13 cellular contexts compared by ENCODE assay signal in the genomic region with DNA sequence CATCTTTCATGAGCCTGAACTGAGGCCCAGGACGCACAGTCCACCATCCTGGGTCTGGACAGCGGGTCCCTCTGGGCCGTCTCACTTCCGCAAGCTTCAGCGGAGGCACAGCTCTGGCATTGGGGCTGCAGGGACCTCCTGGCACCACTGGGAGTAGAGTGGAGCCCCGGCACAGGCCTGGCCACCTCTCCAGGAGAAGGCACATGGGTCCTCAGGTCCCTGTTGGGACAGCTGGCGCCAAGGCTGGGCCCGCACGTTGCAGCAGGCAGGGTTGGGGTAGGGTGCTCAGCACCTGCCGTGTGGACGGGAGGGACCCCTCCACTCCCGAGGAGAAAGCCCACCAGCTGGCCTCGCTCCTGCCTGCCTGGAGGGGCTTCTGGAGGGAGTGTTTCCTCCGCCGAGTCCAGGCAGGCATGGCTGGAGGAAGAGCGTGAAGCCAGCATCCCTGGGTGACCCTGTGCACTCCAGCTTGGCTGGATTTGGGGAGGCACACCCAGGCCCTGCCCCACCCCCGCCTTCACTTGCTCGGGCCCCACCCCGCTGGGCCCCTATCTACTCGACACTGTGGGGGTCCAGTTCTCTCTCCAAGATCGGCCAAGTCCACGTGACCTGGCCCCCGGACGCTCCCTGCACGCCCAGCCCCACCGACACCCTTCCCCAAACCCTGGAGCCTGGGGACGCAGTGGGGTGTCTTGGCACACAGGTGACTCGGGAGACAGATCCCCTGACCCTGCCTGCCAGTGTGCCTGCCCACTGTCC. TPM values are rescaled to one million over a fixed set of nuclear protein-coding genes. Genes with fewer than 3 reads are reported as not detected.
A peak's percentile ranks its signal among the peaks of the same experiment; 100 is the strongest.
DNase-seq lines count a peak whose midpoint lies in the region; ATAC-seq and TF ChIP-seq lines count a peak whose summit lies in the region.
"Had no signal": no experiment of that assay in that cellular context is flagged by ENCODE, and none has a peak within 500 bp of the region (broad histone marks: within the 10 kb centered on the region; RNA-seq: fewer than 3 reads in every experiment).

No MANE protein-coding gene starts in this region.

- H3K27ac Mint-ChIP-seq in CD14-positive monocyte (peak overlapping the region in 4 of 7 donors; percentile 45 to 87 (median 74)), endodermal cell (no peak overlapping the region)

- H3K4me3 Mint-ChIP-seq in CD14-positive monocyte, result no peak overlapping the region
- no peak overlapping the region for H3K4me3 Mint-ChIP-seq in endodermal cell

- H3K4me1 Mint-ChIP-seq in CD14-positive monocyte (peaks cover 31% of the 10 kb centered on the region), endodermal cell (no peaks in the 10 kb centered on the region)

- peaks cover 10% of the 10 kb centered on the region for H3K4me1 ChIP-seq in PC-3 (ENCODE audit: insufficient read depth, low read length)
- H3K4me1 ChIP-seq in endodermal cell (ENCODE audit: control insufficient read depth, insufficient read depth, low read length), result no peaks in the 10 kb centered on the region
- H3K4me1 ChIP-seq in stomach, result peaks cover 8 to 32% (median 16%) of the 10 kb centered on the region in 4 donors

- H3K9me3 Mint-ChIP-seq in CD14-positive monocyte, result peaks cover 0 to 5% (median 0%) of the 10 kb centered on the region in 7 donors
- H3K9me3 Mint-ChIP-seq in endodermal cell, result no peaks in the 10 kb centered on the region
- H3K9me3 Mint-ChIP-seq: CD4-positive, alpha-beta memory T cell had no signal

- no TSS peak for BruUV-seq in PC-3 (replicated peaks; lab: Mats Ljungman, UMichigan)

- peaks cover 0 to 5% of the 10 kb centered on the region in 2 donors for H3K36me3 Mint-ChIP-seq in CD14-positive monocyte
- no peaks in the 10 kb centered on the region for H3K36me3 Mint-ChIP-seq in endodermal cell (ENCODE audit: low read depth)
- H3K36me3 Mint-ChIP-seq: CD4-positive, alpha-beta memory T cell had no signal

- no peak for TF ChIP-seq POLR2A in stomach (IDR thresholded peaks at IDR 0.05)

- no peak for ATAC-seq in PC-3

- H3K79me2 ChIP-seq in PC-3 (ENCODE audit: low read length), result no peaks in the 10 kb centered on the region

- no peaks in the 10 kb centered on the region for H3F3A ChIP-seq in PC-3 (ENCODE audit: low read length, unreplicated experiment)

- no peak overlapping the region for H2AFZ ChIP-seq in PC-3 (ENCODE audit: low read length)

- no peak overlapping the region for H3K4me3 ChIP-seq in PC-3 (ENCODE audit: low read length)
- no peak overlapping the region for H3K4me3 ChIP-seq in endodermal cell (ENCODE audit: low read length)
- H3K4me3 ChIP-seq in stomach, result no peak overlapping the region

- H3K27me3 ChIP-seq in PC-3 (ENCODE audit: low read length), result no peaks in the 10 kb centered on the region
- peaks cover 21% of the 10 kb centered on the region for H3K27me3 ChIP-seq in endodermal cell (ENCODE audit: control insufficient read depth, insufficient read depth, low read length, poor library complexity, severe bottlenecking)
- peaks cover 0 to 7% (median 0%) of the 10 kb centered on the region in 3 donors for H3K27me3 ChIP-seq in stomach

- WGBS in endodermal cell (ENCODE audit: insufficient coverage in 1 of 2, insufficient read length in 1 of 2), 2 experiments, result 93 to 95% methylated on average over 19 to 28 of the region's 28 CpGs
- WGBS in stomach, 5 donors, result 62 to 77% (median 73%) methylated on average over 12 to 28 of the region's 28 CpGs

- TF ChIP-seq EP300 in stomach (IDR thresholded peaks at IDR 0.05), result no peak

- no peak overlapping the region for H3K9ac ChIP-seq in PC-3 (ENCODE audit: low read length)
- H3K9ac ChIP-seq in endodermal cell (ENCODE audit: extremely low read depth, low read length, poor library complexity, severe bottlenecking), result no peak overlapping the region

- H3K9me2 ChIP-seq in PC-3 (replicated peaks; ENCODE audit: low read length), result no peaks in the 10 kb centered on the region

- H3K4me2 ChIP-seq in PC-3 (ENCODE audit: low read length), result peak overlapping the region; percentile 55; the same call in 1 of the 2 replicates

- DNase-seq in CD14-positive monocyte (ENCODE audit: low spot score) (no peak), PC-3 (no peak), endodermal cell (peak; percentile 62), stomach (no peak), SIG-M5 (lab: John Stamatoyannopoulos, UW) (no peak), DMS79 (lab: John Stamatoyannopoulos, UW) (no peak), 8988T (no peak)
- DNase-seq in activated CD4-positive, CD25-positive, alpha-beta regulatory T cell (lab: John Stamatoyannopoulos, UW), result no peak
- DNase-seq: DMS79 treated with DMSO at 0.1 percent for 48 hours, NCI-H1092, NCI-H2227 treated with DMSO at 0.1 percent for 48 hours, NCI-H524 had no signal

- intact Hi-C loops in CD14-positive monocyte (cut with micrococcal nuclease), result no loop called here
- intact Hi-C loops in PC-3 (cut with micrococcal nuclease), result no loop called here
- intact Hi-C loops in stomach (cut with DNase I; ENCODE audit: low total_unique reads), result no loop called here

- no peaks in the 10 kb centered on the region for H3K36me3 ChIP-seq in PC-3 (ENCODE audit: low read depth, low read length)
- no peaks in the 10 kb centered on the region for H3K36me3 ChIP-seq in endodermal cell (ENCODE audit: control insufficient read depth, insufficient read depth, low read length)
- no peaks in the 10 kb centered on the region for H3K36me3 ChIP-seq in stomach

- no peaks in the 10 kb centered on the region for H4K20me1 ChIP-seq in PC-3 (ENCODE audit: low read length)

- H3K9me3 ChIP-seq in PC-3 (ENCODE audit: low read length) (no peaks in the 10 kb centered on the region), endodermal cell (ENCODE audit: control insufficient read depth, low read length) (no peaks in the 10 kb centered on the region), stomach (no peaks in the 10 kb centered on the region)

- no peak for TF ChIP-seq CTCF in CD14-positive monocyte (IDR thresholded peaks at IDR 0.05)
- no peak for TF ChIP-seq CTCF in PC-3 (conservative IDR thresholded peaks at IDR 0.05; ENCODE audit: low read depth, low read length)
- no peak for TF ChIP-seq CTCF in endodermal cell (conservative IDR thresholded peaks at IDR 0.05)
- TF ChIP-seq CTCF in stomach (IDR thresholded peaks at IDR 0.05), result no peak

- peaks cover 20 to 34% (median 21%) of the 10 kb centered on the region in 3 donors for H3K27me3 Mint-ChIP-seq in CD14-positive monocyte (ENCODE audit: low read depth in 3 of 3)
- peaks cover 21% of the 10 kb centered on the region for H3K27me3 Mint-ChIP-seq in endodermal cell (ENCODE audit: insufficient read depth)
- H3K27me3 Mint-ChIP-seq: CD4-positive, alpha-beta memory T cell had no signal

- POLR2A ChIA-PET in PC-3 (lab: Charles Lee; ENCODE audit: unreplicated experiment), result no interaction called here

- H3K27ac ChIP-seq in PC-3 (ENCODE audit: low read length) (no peak overlapping the region), endodermal cell (ENCODE audit: low read depth, low read length) (no peak overlapping the region), stomach (peak overlapping the region in 4 of 5 donors; percentile 17 to 56 (median 55))

- CTCF ChIA-PET in PC-3 (lab: Charles Lee), result no interaction called here

RNA-seq across cellular contexts. Expression of a gene that starts 6.6 kb away (rescaled TPM):
- polyA plus RNA-seq in CD14-positive monocyte (10 to 100 TPM; 13.1 to 29.8 TPM), stomach (10 to 100 TPM; 29.3 to 49.1 (median 35.9) TPM)
- total RNA-seq in PC-3 (2014; rRNA removed) (30.6 and 38.5 TPM in 2 replicates), endodermal cell (10 to 100 TPM in 1 of 2 donors, 1 to 10 TPM in 1; 7.3 to 10.3 TPM), stomach (100 to 1,000 TPM in 2 of 5 donors, 10 to 100 TPM in 3; 25.7 to 452 (median 55.4) TPM)
- polyA plus RNA-seq in endodermal cell (2013, experiment 1 of 2), result 17.8 TPM
- polyA plus RNA-seq in endodermal cell (2013, experiment 2 of 2), result 16.6 TPM

Comparison
In these comparisons a context has a peak if more than half of its experiments do, and no peak if none do; other contexts are left out.
1. H3K27ac ChIP-seq: peak in stomach (4 of 5); none in PC-3 (single experiment) and endodermal cell (single experiment).